In genomic region chr2:168964251-168964807, GRCh38 we compare ENCODE assay signal across 22 cellular contexts.
A peak's percentile ranks its signal among the peaks of the same experiment; 100 is the strongest.
DNase-seq lines count a peak whose midpoint lies in the region; ATAC-seq, FAIRE-seq and TF ChIP-seq lines count a peak whose summit lies in the region.
"Had no signal": no experiment of that assay in that cellular context is flagged by ENCODE, and none has a peak within 500 bp of the region (broad histone marks: within the 10 kb centered on the region; RNA-seq: fewer than 3 reads in every experiment).

No MANE protein-coding gene starts in this region.

- no peak for FAIRE-seq in small intestine (lab: Jason Lieb, UNC)

- TF ChIP-seq CTCF in Peyer's patch (IDR thresholded peaks at IDR 0.05), result no peak

- H3K4me1 ChIP-seq in small intestine (ENCODE audit: control insufficient read depth in 2 of 2, insufficient read depth in 1 of 2, low read depth in 1 of 2, low read length in 1 of 2) (no peaks in the 10 kb centered on the region), Peyer's patch (no peaks in the 10 kb centered on the region)
- H3K4me1 ChIP-seq: upper lobe of right lung had no signal

- H3K27me3 ChIP-seq in small intestine (ENCODE audit: control insufficient read depth in 2 of 2, insufficient read depth in 2 of 2, low read length in 2 of 2) (no peaks in the 10 kb centered on the region), Peyer's patch (no peaks in the 10 kb centered on the region)
- H3K27me3 ChIP-seq: esophagus muscularis mucosa, ovary, upper lobe of right lung had no signal

- no peaks in the 10 kb centered on the region for H3K36me3 Mint-ChIP-seq in activated CD4-positive, alpha-beta T cell treated with anti-CD3 and anti-CD28 coated beads, Interleukin-2, amount 10 ng/mL, durations not matched to agents 24 days and 14 days (ENCODE audit: low read depth)
- no peaks in the 10 kb centered on the region for H3K36me3 Mint-ChIP-seq in effector memory CD8-positive, alpha-beta T cell (ENCODE audit: insufficient read depth)
- H3K36me3 Mint-ChIP-seq: activated CD4-positive, alpha-beta memory T cell treated with anti-CD3 and anti-CD28 coated beads for 36 hours; stimulated activated memory B cell treated with anti-CD40 and anti-IgM and Interleukin-4, amounts not matched to agents 10 μg/mL and 1 μg/mL and 100 μg/mL, for 72 hours had no signal

- TF ChIP-seq POLR2A in Peyer's patch (IDR thresholded peaks at IDR 0.05), result no peak

- H3K4me3 ChIP-seq in small intestine (ENCODE audit: low read depth in 1 of 2, low read length in 2 of 2) (no peak overlapping the region), Peyer's patch (no peak overlapping the region)
- H3K4me3 ChIP-seq: coronary artery, esophagus muscularis mucosa, ovary, upper lobe of right lung had no signal

- no peak overlapping the region for H3K27ac Mint-ChIP-seq in activated CD4-positive, alpha-beta T cell treated with anti-CD3 and anti-CD28 coated beads, Interleukin-2, amount 10 ng/mL, durations not matched to agents 24 days and 14 days
- peak overlapping the region; percentile 12 to 73 for H3K27ac Mint-ChIP-seq in effector memory CD8-positive, alpha-beta T cell
- H3K27ac Mint-ChIP-seq: activated CD4-positive, alpha-beta memory T cell treated with anti-CD3 and anti-CD28 coated beads for 36 hours; activated T-helper 1 cell treated with anti-CD3 and anti-CD28 coated beads, Interleukin-12 subunit alpha, Interleukin-12 subunit beta, Interleukin-2, Interleukin-4 antibody, amounts not matched to agents 30 ng/mL and 10 ng/mL and 1 ng/mL, durations not matched to agents 14 hours and 24 hours and 36 hours; HFFc6; stimulated activated memory B cell treated with anti-CD40 and anti-IgM and Interleukin-4, amounts not matched to agents 10 μg/mL and 1 μg/mL and 100 μg/mL, for 72 hours had no signal

- intact Hi-C loops in activated CD4-positive, alpha-beta T cell treated with anti-CD3 and anti-CD28 coated beads, Interleukin-2, amount 10 ng/mL, durations not matched to agents 24 days and 14 days (cut with micrococcal nuclease), result loop anchor here (2.0 to 5.0 kb wide), 3 partner anchors 108 to 258 kb away; no protein-coding TSS in a partner anchor

- no peaks in the 10 kb centered on the region for H3K36me3 ChIP-seq in small intestine (ENCODE audit: control insufficient read depth in 2 of 2, insufficient read depth in 2 of 2, low read length in 2 of 2)
- no peaks in the 10 kb centered on the region for H3K36me3 ChIP-seq in Peyer's patch
- H3K36me3 ChIP-seq: esophagus muscularis mucosa, ovary, upper lobe of right lung had no signal

- H3K4me3 Mint-ChIP-seq in activated CD4-positive, alpha-beta T cell treated with anti-CD3 and anti-CD28 coated beads, Interleukin-2, amount 10 ng/mL, durations not matched to agents 24 days and 14 days, result no peak overlapping the region
- peak overlapping the region in 1 of 2 donors; percentile 44 for H3K4me3 Mint-ChIP-seq in effector memory CD8-positive, alpha-beta T cell
- H3K4me3 Mint-ChIP-seq: activated CD4-positive, alpha-beta memory T cell treated with anti-CD3 and anti-CD28 coated beads for 36 hours; activated T-helper 1 cell treated with anti-CD3 and anti-CD28 coated beads, Interleukin-12 subunit alpha, Interleukin-12 subunit beta, Interleukin-2, Interleukin-4 antibody, amounts not matched to agents 30 ng/mL and 10 ng/mL and 1 ng/mL, durations not matched to agents 14 hours and 24 hours and 36 hours; HFFc6; stimulated activated memory B cell treated with anti-CD40 and anti-IgM and Interleukin-4, amounts not matched to agents 10 μg/mL and 1 μg/mL and 100 μg/mL, for 72 hours had no signal

- peak; percentile 60 for DNase-seq in activated CD4-positive, alpha-beta T cell treated with anti-CD3 and anti-CD28 coated beads, Interleukin-2, amount 10 ng/mL, durations not matched to agents 24 days and 14 days
- DNase-seq in activated CD4-positive, alpha-beta T cell treated with anti-CD3 and anti-CD28 coated beads for 48 hours, result no peak
- DNase-seq in RPMI7951 (ENCODE audit: low read depth) (peak; percentile 4), small intestine (peak; percentile 8), Peyer's patch (no peak)
- DNase-seq in effector memory CD8-positive, alpha-beta T cell, result no peak
- DNase-seq: ACHN; activated CD4-positive, alpha-beta memory T cell treated with anti-CD3 and anti-CD28 coated beads for 36 hours; amniotic stem cell; GDM1; HFFc6; IMR-90; kidney glomerular epithelial cell; NCI-H446; ovary; upper lobe of right lung had no signal

- H3K9me3 Mint-ChIP-seq in activated CD4-positive, alpha-beta T cell treated with anti-CD3 and anti-CD28 coated beads, Interleukin-2, amount 10 ng/mL, durations not matched to agents 24 days and 14 days, result peaks cover 3% of the 10 kb centered on the region
- H3K9me3 Mint-ChIP-seq in effector memory CD8-positive, alpha-beta T cell, result peaks cover 0 to 5% of the 10 kb centered on the region in 2 donors
- H3K9me3 Mint-ChIP-seq: activated CD4-positive, alpha-beta memory T cell treated with anti-CD3 and anti-CD28 coated beads for 36 hours; activated T-helper 1 cell treated with anti-CD3 and anti-CD28 coated beads, Interleukin-12 subunit alpha, Interleukin-12 subunit beta, Interleukin-2, Interleukin-4 antibody, amounts not matched to agents 30 ng/mL and 10 ng/mL and 1 ng/mL, durations not matched to agents 14 hours and 24 hours and 36 hours; HFFc6; stimulated activated memory B cell treated with anti-CD40 and anti-IgM and Interleukin-4, amounts not matched to agents 10 μg/mL and 1 μg/mL and 100 μg/mL, for 72 hours had no signal

- H3K27ac ChIP-seq in small intestine (ENCODE audit: low read depth in 1 of 2, low read length in 1 of 2) (no peak overlapping the region), Peyer's patch (no peak overlapping the region)
- H3K27ac ChIP-seq: coronary artery, esophagus muscularis mucosa, ovary, upper lobe of right lung had no signal

- no peaks in the 10 kb centered on the region for H3K27me3 Mint-ChIP-seq in activated CD4-positive, alpha-beta T cell treated with anti-CD3 and anti-CD28 coated beads, Interleukin-2, amount 10 ng/mL, durations not matched to agents 24 days and 14 days
- no peaks in the 10 kb centered on the region for H3K27me3 Mint-ChIP-seq in effector memory CD8-positive, alpha-beta T cell
- H3K27me3 Mint-ChIP-seq: activated CD4-positive, alpha-beta memory T cell treated with anti-CD3 and anti-CD28 coated beads for 36 hours; stimulated activated memory B cell treated with anti-CD40 and anti-IgM and Interleukin-4, amounts not matched to agents 10 μg/mL and 1 μg/mL and 100 μg/mL, for 72 hours had no signal

- peak; percentile 87 for ATAC-seq in effector memory CD8-positive, alpha-beta T cell (replicated peaks)
- ATAC-seq in GM21367 (IDR thresholded peaks at IDR 0.05; ENCODE audit: unreplicated experiment) (no peak), HG03097 (IDR thresholded peaks at IDR 0.05; ENCODE audit: low FRiP score, unreplicated experiment) (no peak)
- ATAC-seq: stimulated activated memory B cell treated with anti-CD40 and anti-IgM and Interleukin-4, amounts not matched to agents 10 μg/mL and 1 μg/mL and 100 μg/mL, for 72 hours; upper lobe of right lung had no signal

- H3K4me1 Mint-ChIP-seq in activated CD4-positive, alpha-beta T cell treated with anti-CD3 and anti-CD28 coated beads, Interleukin-2, amount 10 ng/mL, durations not matched to agents 24 days and 14 days, result peaks cover 21% of the 10 kb centered on the region
- peaks cover 26 to 28% of the 10 kb centered on the region in 2 donors for H3K4me1 Mint-ChIP-seq in effector memory CD8-positive, alpha-beta T cell (ENCODE audit: low read depth in 2 of 2)
- H3K4me1 Mint-ChIP-seq: stimulated activated memory B cell treated with anti-CD40 and anti-IgM and Interleukin-4, amounts not matched to agents 10 μg/mL and 1 μg/mL and 100 μg/mL, for 72 hours had no signal

- H3K9me3 ChIP-seq in small intestine (ENCODE audit: control insufficient read depth, low read depth) (no peaks in the 10 kb centered on the region), Peyer's patch (no peaks in the 10 kb centered on the region)
- H3K9me3 ChIP-seq: esophagus muscularis mucosa, ovary, upper lobe of right lung had no signal

- WGBS in small intestine, 3 donors, result 85 to 93% (median 87%) methylated on average over 3 of the region's 3 CpGs

Comparison
In these comparisons a context has a peak if more than half of its experiments do, and no peak if none do; other contexts are left out.
1. DNase-seq: peak in activated CD4-positive, alpha-beta T cell treated with anti-CD3 and anti-CD28 coated beads, Interleukin-2, amount 10 ng/mL, durations not matched to agents 24 days and 14 days (single experiment), RPMI7951 (single experiment) and small intestine (single experiment); none in activated CD4-positive, alpha-beta T cell treated with anti-CD3 and anti-CD28 coated beads for 48 hours (single experiment), effector memory CD8-positive, alpha-beta T cell (0 of 3) and Peyer's patch (0 of 3).